In genomic region chr6:107293421-107293820, GRCh38 we compare ENCODE assay signal across 18 cellular contexts.
DNase-seq lines count a peak whose midpoint lies in the region; ATAC-seq and TF ChIP-seq lines count a peak whose summit lies in the region.
"Had no signal": no experiment of that assay in that cellular context is flagged by ENCODE, and none has a peak within 500 bp of the region (broad histone marks: within the 10 kb centered on the region; RNA-seq: fewer than 3 reads in every experiment).

No MANE protein-coding gene starts in this region.

- peaks cover 32% of the 10 kb centered on the region for H3K4me1 ChIP-seq in neuron (ENCODE audit: insufficient read depth, low read length)

- peak; percentile 4 for DNase-seq in NCI-H2227 (lab: John Stamatoyannopoulos, UW; ENCODE audit: unreplicated experiment)
- no peak for DNase-seq in NCI-H2227 treated with DMSO at 0.1 percent for 48 hours (lab: John Stamatoyannopoulos, UW)
- no peak for DNase-seq in dorsolateral prefrontal cortex
- DNase-seq in KG1 (lab: John Stamatoyannopoulos, UW) = no peak
- DNase-seq in Kasumi-1 (lab: John Stamatoyannopoulos, UW) = no peak
- no peak for DNase-seq in NCI-H1048 (lab: John Stamatoyannopoulos, UW)
- DNase-seq: 8988T; CD4-positive, CD25-positive, alpha-beta regulatory T cell; COR-L47; DMS 273 treated with DMSO at 0.1 percent for 48 hours; DND-41; HCEC 1CT; NCI-H1105; NCI-H187; SHP77 treated with DMSO at 0.1 percent for 48 hours had no signal

- H3K27me3 ChIP-seq in dorsolateral prefrontal cortex (no peaks in the 10 kb centered on the region), neuron (ENCODE audit: insufficient read depth, low read length) (no peaks in the 10 kb centered on the region)

- H3K36me3 ChIP-seq in neuron (ENCODE audit: insufficient read depth, low read length) = no peaks in the 10 kb centered on the region

- H2AFZ ChIP-seq in neuron (ENCODE audit: low read depth, low read length) = no peak overlapping the region

- H3K4me3 ChIP-seq in dorsolateral prefrontal cortex (peak overlapping the region in 43 of 59 donors; percentile 0 to 54 (median 33)), neuron (ENCODE audit: low read length) (peak overlapping the region; percentile 12)

- no peaks in the 10 kb centered on the region for H3K9me3 ChIP-seq in neuron (ENCODE audit: low read length)
- H3K9me3 ChIP-seq: SK-N-SH had no signal

- ATAC-seq in GM21526 (IDR thresholded peaks at IDR 0.05; ENCODE audit: low FRiP score, unreplicated experiment) = no peak

- TF ChIP-seq CTCF in dorsolateral prefrontal cortex (IDR thresholded peaks at IDR 0.05 in 54 of 56, conservative IDR thresholded peaks at IDR 0.05 in 2 of 56; ENCODE audit: low read depth in 1 of 56, partially characterized antibody in 56 of 56) = no peak

- no peak overlapping the region for H3K27ac ChIP-seq in dorsolateral prefrontal cortex

- intact Hi-C loops in dorsolateral prefrontal cortex (cut with DNase I) = no loop called here
